8 cellular contexts compared by ENCODE assay signal in the genomic region with DNA sequence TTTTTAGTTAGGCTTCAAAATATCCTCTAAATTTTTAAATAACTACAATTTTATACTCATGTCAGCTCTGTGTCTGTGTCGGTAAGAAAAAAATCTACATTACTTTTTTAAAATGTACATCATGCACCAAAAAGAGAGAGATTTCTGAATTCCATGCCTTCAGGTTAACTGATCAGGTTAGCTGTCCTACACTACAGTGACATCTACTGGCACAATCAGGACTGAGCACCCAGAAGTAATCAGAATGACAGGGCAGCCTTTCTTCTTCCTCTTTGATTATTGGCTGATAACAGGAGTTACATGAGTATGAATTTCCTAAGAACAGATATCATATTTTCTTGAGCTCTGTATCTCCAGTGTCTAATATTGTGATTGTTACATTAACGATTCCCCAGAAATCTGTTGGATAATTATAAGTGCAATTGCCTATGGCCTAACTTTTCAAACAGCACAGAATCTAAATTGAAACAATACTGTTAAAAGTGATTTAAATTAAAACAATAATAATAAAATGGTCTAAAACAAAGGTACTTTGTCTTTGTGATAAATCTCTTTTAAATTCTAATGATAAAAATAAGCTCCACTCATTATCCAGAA. TPM values are rescaled to one million over a fixed set of nuclear protein-coding genes. Genes with fewer than 3 reads are reported as not detected.
DNase-seq lines count a peak whose midpoint lies in the region; ATAC-seq and TF ChIP-seq lines count a peak whose summit lies in the region.

No MANE protein-coding gene starts in this region.

- peak; percentile 57 for TF ChIP-seq CTCF in mesothelial cell of epicardium (IDR thresholded peaks at IDR 0.05; ENCODE audit: unreplicated experiment)

- H3K4me1 Mint-ChIP-seq in mesothelial cell of epicardium: peaks cover 14% of the 10 kb centered on the region

- H3K4me3 Mint-ChIP-seq in mesothelial cell of epicardium: no peak overlapping the region

- peak; percentile 87 for ATAC-seq in HG03108 (IDR thresholded peaks at IDR 0.05; ENCODE audit: unreplicated experiment)

- H3K27ac Mint-ChIP-seq in mesothelial cell of epicardium: no peak overlapping the region

- H3K27me3 Mint-ChIP-seq in mesothelial cell of epicardium (ENCODE audit: low read depth): no peaks in the 10 kb centered on the region

- no peaks in the 10 kb centered on the region for H3K9me3 Mint-ChIP-seq in mesothelial cell of epicardium

- no peaks in the 10 kb centered on the region for H3K36me3 Mint-ChIP-seq in mesothelial cell of epicardium

- peak; percentile 24 for DNase-seq in activated T-cell treated with anti-CD3 and anti-CD28 coated beads for 1 hour (ENCODE audit: low read depth)
- DNase-seq in activated T-cell treated with anti-CD3 and anti-CD28 coated beads, Interleukin-2, amount 50 U/mL, for 1 hour: no peak
- peak; percentile 67 for DNase-seq in NCI-H345 treated with DMSO at 0.1 percent for 48 hours (lab: John Stamatoyannopoulos, UW; ENCODE audit: unreplicated experiment)
- DNase-seq in activated CD4-positive, alpha-beta T cell treated with anti-CD3 and anti-CD28 coated beads for 4 hours: peak; percentile 38 to 64
- peak; percentile 3 for DNase-seq in effector CD8-positive, alpha-beta T cell (lab: John Stamatoyannopoulos, UW)
- no peak for DNase-seq in mesothelial cell of epicardium (ENCODE audit: low spot score in 2 of 2, unreplicated experiment in 2 of 2)
- peak; percentile 29 for DNase-seq in stimulated activated naive CD4-positive, alpha-beta T cell treated with Interleukin-2 at 50 U/mL for 16 hours (lab: John Stamatoyannopoulos, UW)

RNA-seq across cellular contexts. Expression of a gene that starts 41.8 kb away (rescaled TPM):
- total RNA-seq in mesothelial cell of epicardium: 19.4 to 22.7 TPM (median 20.3 TPM) in 3 replicates

RNA-seq across cellular contexts. Expression of a gene that starts 49.9 kb away (rescaled TPM):
- total RNA-seq in mesothelial cell of epicardium: 44.0 to 48.3 TPM (median 45.7 TPM) in 3 replicates

Comparison
In these comparisons a context has a peak if more than half of its experiments do, and no peak if none do; other contexts are left out.
1. DNase-seq: peak in activated T-cell treated with anti-CD3 and anti-CD28 coated beads for 1 hour (single experiment), NCI-H345 treated with DMSO at 0.1 percent for 48 hours (single experiment), activated CD4-positive, alpha-beta T cell treated with anti-CD3 and anti-CD28 coated beads for 4 hours (2 of 2), effector CD8-positive, alpha-beta T cell (single experiment) and stimulated activated naive CD4-positive, alpha-beta T cell treated with Interleukin-2 at 50 U/mL for 16 hours (single experiment); none in activated T-cell treated with anti-CD3 and anti-CD28 coated beads, Interleukin-2, amount 50 U/mL, for 1 hour (single experiment) and mesothelial cell of epicardium (0 of 2).